ENCODE assay signal across 21 cellular contexts in genomic region chr2:36904636-36905035, GRCh38.
A peak's percentile ranks its signal among the peaks of the same experiment; 100 is the strongest.
DNase-seq lines count a peak whose midpoint lies in the region; ATAC-seq, FAIRE-seq and TF ChIP-seq lines count a peak whose summit lies in the region.
"Had no signal": no experiment of that assay in that cellular context is flagged by ENCODE, and none has a peak within 500 bp of the region (broad histone marks: within the 10 kb centered on the region; RNA-seq: fewer than 3 reads in every experiment).

No MANE protein-coding gene starts in this region.

- H2AFZ ChIP-seq in GM12878 (ENCODE audit: control insufficient read depth, low read depth, low read length) (no peak overlapping the region), K562 (ENCODE audit: low read depth, low read length) (no peak overlapping the region)

- TF ChIP-seq POLR2A in GM12878 (IDR thresholded peaks at IDR 0.05; ENCODE audit: low read depth, low read length): no peak
- TF ChIP-seq POLR2A in K562 (conservative IDR thresholded peaks at IDR 0.05): no peak

- in situ Hi-C loops in GM12878 (cut with MboI) (no loop called here), K562 (cut with MboI) (no loop called here)

- SMC1A ChIA-PET in GM12878 (lab: Charles Lee; ENCODE audit: uncharacterized antibody, unreplicated experiment): no interaction called here

- no peak for TF ChIP-seq CTCF in GM12878 (IDR thresholded peaks at IDR 0.05 in 2 of 3, conservative IDR thresholded peaks at IDR 0.05 in 1 of 3; ENCODE audit: control insufficient read depth in 2 of 3, extremely low read depth in 1 of 3, insufficient read depth in 1 of 3, low read depth in 3 of 3, low read length in 3 of 3)
- no peak for TF ChIP-seq CTCF in K562 (IDR thresholded peaks at IDR 0.05 in 2 of 3, conservative IDR thresholded peaks at IDR 0.05 in 1 of 3; ENCODE audit: insufficient read depth in 2 of 3, low read depth in 1 of 3, low read length in 3 of 3)
- TF ChIP-seq CTCF in neutrophil (IDR thresholded peaks at IDR 0.05): no peak

- H3K27me3 ChIP-seq in GM12878 (replicated peaks in 1 of 2; ENCODE audit: control insufficient read depth in 2 of 2, insufficient read depth in 2 of 2, low read length in 1 of 2): no peaks in the 10 kb centered on the region
- H3K27me3 ChIP-seq in K562 (ENCODE audit: control insufficient read depth in 2 of 2, insufficient read depth in 2 of 2, low read length in 2 of 2): no peaks in the 10 kb centered on the region
- H3K27me3 ChIP-seq in neutrophil: no peaks in the 10 kb centered on the region
- H3K27me3 ChIP-seq: BE2C, BLaER1 had no signal

- H3K79me2 ChIP-seq in GM12878 (ENCODE audit: control insufficient read depth, insufficient read depth, low read length) (no peaks in the 10 kb centered on the region), K562 (ENCODE audit: control insufficient read depth, insufficient read depth, low read length) (no peaks in the 10 kb centered on the region)

- no peak for TF ChIP-seq EP300 in GM12878 (IDR thresholded peaks at IDR 0.05; ENCODE audit: borderline replicate concordance in 1 of 2, control insufficient read depth in 1 of 2, low read depth in 2 of 2, low read length in 2 of 2)
- TF ChIP-seq EP300 in K562 (IDR thresholded peaks at IDR 0.05; ENCODE audit: low read length): no peak

- RAD21 ChIA-PET in GM12878 (lab: Charles Lee; ENCODE audit: unreplicated experiment): no interaction called here

- H3K9me1 ChIP-seq in K562 (ENCODE audit: control insufficient read depth, insufficient read depth, low read length): no peaks in the 10 kb centered on the region

- H3K27ac ChIP-seq in GM12878 (ENCODE audit: control insufficient read depth, insufficient read depth) (no peak overlapping the region), K562 (ENCODE audit: extremely low read depth, low read depth, low read length) (no peak overlapping the region), neutrophil (peak overlapping the region; percentile 67)
- H3K27ac ChIP-seq: BLaER1 had no signal

- DNase-seq in GM12878 (ENCODE audit: low read depth, low spot score) (no peak), K562 (ENCODE audit: extremely low read depth in 1 of 4, low spot score in 3 of 4) (no peak), COR-L47 (lab: John Stamatoyannopoulos, UW) (no peak)
- DNase-seq: 8988T; ACHN; BE2C; C1 segment of cervical spinal cord; Caco-2; Calu3; CD4-positive, alpha-beta memory T cell; CD4-positive, CD25-positive, alpha-beta regulatory T cell; CD8-positive, alpha-beta memory T cell; DMS79 treated with DMSO at 0.1 percent for 48 hours; GF-D8 had no signal

- H4K20me1 ChIP-seq in GM12878 (ENCODE audit: control insufficient read depth, insufficient read depth): no peaks in the 10 kb centered on the region
- H4K20me1 ChIP-seq in K562 (replicated peaks; ENCODE audit: control insufficient read depth, insufficient read depth, low read length): no peaks in the 10 kb centered on the region
- H4K20me1 ChIP-seq: BLaER1 had no signal

- BruUV-seq in GM12878 (replicated peaks; lab: Mats Ljungman, UMichigan) (no TSS peak), K562 (replicated peaks; lab: Mats Ljungman, UMichigan) (no TSS peak)

- POLR2A ChIA-PET in GM12878 (lab: Charles Lee): no interaction called here
- POLR2A ChIA-PET in K562 (lab: Yijun Ruan, JAX): interaction anchor here (0.8 kb wide), 1 partner anchor 114 kb away, joined by 3 read pairs; no protein-coding TSS in a partner anchor

- FAIRE-seq in GM12878 (lab: Jason Lieb, UNC): no peak
- no peak for FAIRE-seq in K562 (lab: Jason Lieb, UNC)
- FAIRE-seq: A204.1, D721Med, GM12892, GM18507 had no signal

- TF ChIP-seq RAD21 in GM12878 (IDR thresholded peaks at IDR 0.05; ENCODE audit: insufficient read depth, low read depth, low read length) (no peak), K562 (CRISPR knock-in tag; conservative IDR thresholded peaks at IDR 0.05 in 1 of 2, IDR thresholded peaks at IDR 0.05 in 1 of 2) (no peak)

- H3K4me3 ChIP-seq in GM12878 (no peak overlapping the region), K562 (no peak overlapping the region), neutrophil (ENCODE audit: low read depth in 1 of 2, low read length in 1 of 2) (no peak overlapping the region)
- H3K4me3 ChIP-seq: BLaER1 had no signal

- H3K9me3 ChIP-seq in GM12878 (replicated peaks; ENCODE audit: control insufficient read depth, insufficient read depth, low read length) (no peaks in the 10 kb centered on the region), K562 (replicated peaks; ENCODE audit: control insufficient read depth, insufficient read depth, low read depth, low read length) (no peaks in the 10 kb centered on the region), neutrophil (no peaks in the 10 kb centered on the region)
- H3K9me3 ChIP-seq: BE2C, BLaER1, Caco-2 had no signal

- H3K4me1 ChIP-seq in GM12878 (ENCODE audit: control insufficient read depth, insufficient read depth, low read length) (no peaks in the 10 kb centered on the region), K562 (replicated peaks in 1 of 2; ENCODE audit: control insufficient read depth in 2 of 2, insufficient read depth in 2 of 2, low read length in 2 of 2) (no peaks in the 10 kb centered on the region), neutrophil (ENCODE audit: control insufficient read depth in 1 of 2, insufficient read depth in 1 of 2, low read depth in 1 of 2, low read length in 1 of 2) (peaks cover 38 to 49% of the 10 kb centered on the region in 2 experiments)
- H3K4me1 ChIP-seq: BE2C, BLaER1 had no signal

- intact Hi-C loops in GM12878 (cut with micrococcal nuclease; ENCODE audit: unreplicated experiment) (no loop called here), K562 (cut with micrococcal nuclease) (no loop called here)

- 96% methylated on average over 3 of the region's 6 CpGs for WGBS in GM12878 (ENCODE audit: insufficient coverage, insufficient replicate concordance, low lambda C conversion rate, missing lambda C conversion rate)
- WGBS in K562 (ENCODE audit: insufficient coverage, low coverage, missing lambda C conversion rate): 86% methylated on average over 5 of the region's 6 CpGs

- no peak overlapping the region for H3K9ac ChIP-seq in GM12878 (ENCODE audit: control insufficient read depth, insufficient read depth, low read length)
- no peak overlapping the region for H3K9ac ChIP-seq in K562 (ENCODE audit: insufficient read depth in 1 of 2, low read depth in 2 of 2, low read length in 2 of 2)
- H3K9ac ChIP-seq: BLaER1 had no signal

- H3K4me2 ChIP-seq in GM12878 (ENCODE audit: control insufficient read depth, insufficient read depth): no peak overlapping the region
- no peak overlapping the region for H3K4me2 ChIP-seq in K562 (ENCODE audit: insufficient read depth, low read length)
- H3K4me2 ChIP-seq: BLaER1 had no signal

- ATAC-seq in GM12878: no peak
- ATAC-seq in K562: no peak
- no peak for ATAC-seq in HG03280 (IDR thresholded peaks at IDR 0.05; ENCODE audit: unreplicated experiment)

- CTCF ChIA-PET in GM12878 (lab: Yijun Ruan, JAX) (interaction anchor here (1.1 kb wide), 1 partner anchor 84 kb away, joined by 3 read pairs; no protein-coding TSS in a partner anchor), K562 (lab: Yijun Ruan, JAX; ENCODE audit: low intra/inter-chr PET ratio) (no interaction called here)

- H3K36me3 ChIP-seq in GM12878 (ENCODE audit: control insufficient read depth in 2 of 2, insufficient read depth in 2 of 2, low read length in 1 of 2) (no peaks in the 10 kb centered on the region; a peak in 2 of 4 replicates), K562 (ENCODE audit: control insufficient read depth, insufficient read depth, low read length) (peaks cover 5% of the 10 kb centered on the region; the same call in 2 of the 3 replicates), neutrophil (no peaks in the 10 kb centered on the region)
- H3K36me3 ChIP-seq: BE2C had no signal

TF ChIP-seq in GM12878, 131 proteins besides CTCF, POLR2A, EP300 and RAD21 (continues in another document):
- TF ChIP-seq E4F1 (IDR thresholded peaks at IDR 0.05; ENCODE audit: borderline replicate concordance, partially characterized antibody) (no peak), MEF2B (IDR thresholded peaks at IDR 0.05; ENCODE audit: partially characterized antibody, poor library complexity, severe bottlenecking) (no peak)

TF ChIP-seq in K562, 482 proteins besides CTCF, POLR2A, EP300 and RAD21:
- TF ChIP-seq MEIS2 (IDR thresholded peaks at IDR 0.05; ENCODE audit: partially characterized antibody) (no peak), ZNF12 (CRISPR knock-in tag; IDR thresholded peaks at IDR 0.05) (no peak), ZNF24 (IDR thresholded peaks at IDR 0.05) (peak; percentile 82)
TF ChIP-seq in K562: peak in this region for 1.

Comparison
In these comparisons a context has a peak if more than half of its experiments do, and no peak if none do; other contexts are left out.
1. Of the 99 proteins assayed by ChIP-seq in both K562 and GM12878: peak only in K562: none; only in GM12878: none; in both: ZNF24; in neither: 98.